Comparison of ENCODE assay signal across 7 cellular contexts in the genomic region with DNA sequence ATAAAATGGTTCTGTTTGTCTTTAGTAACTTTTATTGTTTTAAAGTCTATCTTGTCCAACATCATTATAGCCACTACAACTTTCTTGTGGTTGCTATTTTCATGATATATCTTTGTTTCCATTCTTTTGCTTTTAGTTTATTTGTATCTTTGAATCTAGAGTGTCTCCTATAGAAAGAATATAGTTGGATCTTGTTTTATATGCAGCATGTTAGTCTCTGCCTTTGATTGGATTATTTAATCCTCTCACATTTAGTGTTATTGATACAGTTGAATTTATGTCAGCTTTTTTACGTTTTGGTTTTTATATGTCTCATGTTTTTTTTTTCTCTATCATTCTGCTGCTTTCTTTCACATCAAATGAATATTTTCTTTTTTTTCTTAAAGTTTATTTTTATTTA.
"Had no signal": no experiment of that assay in that cellular context is flagged by ENCODE, and none has a peak within 500 bp of the region (broad histone marks: within the 10 kb centered on the region; RNA-seq: fewer than 3 reads in every experiment).

No MANE protein-coding gene starts in this region.

- FAIRE-seq: HTR-8/SVneo had no signal

- H3K4me3 ChIP-seq: GM23248 had no signal

- H3K27ac ChIP-seq: GM23248 had no signal

- DNase-seq: GM23248, GOT3, H7, HCEC 1CT, IMR-90, KBM-7 had no signal

- H2AFZ ChIP-seq: GM23248 had no signal

- H3K9ac ChIP-seq: GM23248 had no signal
